In the genomic region with DNA sequence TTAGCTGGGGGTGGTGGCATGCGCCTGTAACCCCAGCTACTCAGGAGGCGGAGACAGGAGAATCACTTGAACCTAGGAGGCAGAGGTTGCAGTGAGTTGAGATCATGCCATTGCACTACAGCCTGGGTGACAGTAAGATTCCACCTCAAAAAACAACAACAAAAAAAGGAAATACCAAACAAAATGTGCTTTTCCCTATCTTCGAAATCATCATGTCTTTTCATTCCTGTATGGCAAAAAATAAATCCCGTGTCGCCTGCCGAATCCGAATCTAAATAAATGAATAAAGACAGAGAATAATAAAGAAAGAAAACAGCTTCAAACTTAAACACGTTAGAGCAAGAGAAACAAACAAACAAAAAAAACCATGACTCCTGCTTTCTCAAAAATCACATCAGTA, we compare ENCODE assay signal across 12 cellular contexts. TPM values are rescaled to one million over a fixed set of nuclear protein-coding genes. Genes with fewer than 3 reads are reported as not detected.
DNase-seq lines count a peak whose midpoint lies in the region; ATAC-seq, FAIRE-seq and TF ChIP-seq lines count a peak whose summit lies in the region.
"Had no signal": no experiment of that assay in that cellular context is flagged by ENCODE, and none has a peak within 500 bp of the region (broad histone marks: within the 10 kb centered on the region; RNA-seq: fewer than 3 reads in every experiment).

No MANE protein-coding gene starts in this region.

- H3K27me3 ChIP-seq in endothelial cell of umbilical vein (ENCODE audit: control insufficient read depth in 2 of 2, insufficient read depth in 2 of 2, low read length in 2 of 2): no peaks in the 10 kb centered on the region
- 0 out of 2 replicates have a peak, but pooled peaks cover 2% of the 10 kb centered on the region for H3K27me3 ChIP-seq in Karpas-422 (ENCODE audit: low read length)
- H3K27me3 ChIP-seq: heart left ventricle had no signal

- H3K4me3 Mint-ChIP-seq in activated CD4-positive, alpha-beta T cell treated with anti-CD3 and anti-CD28 coated beads, Interleukin-2, amount 10 ng/mL, durations not matched to agents 24 days and 14 days: no peak overlapping the region
- no peak overlapping the region for H3K4me3 Mint-ChIP-seq in T-helper 17 cell
- no peak overlapping the region for H3K4me3 Mint-ChIP-seq in stimulated activated naive B cell treated with anti-CD40 and anti-IgM and Interleukin-4, amounts not matched to agents 10 μg/mL and 1 μg/mL and 100 μg/mL, for 72 hours

- no peak overlapping the region for H2AFZ ChIP-seq in endothelial cell of umbilical vein (ENCODE audit: low read depth, low read length)
- no peak overlapping the region for H2AFZ ChIP-seq in Karpas-422 (ENCODE audit: low read length)

- H3K27ac ChIP-seq in endothelial cell of umbilical vein (ENCODE audit: insufficient read depth, low read depth, low read length) (peak overlapping the region; percentile 98), Karpas-422 (ENCODE audit: low read length) (no peak overlapping the region)

- DNase-seq in activated CD4-positive, alpha-beta T cell treated with anti-CD3 and anti-CD28 coated beads, Interleukin-2, amount 10 ng/mL, durations not matched to agents 24 days and 14 days: no peak
- DNase-seq in activated CD4-positive, alpha-beta T cell treated with anti-CD3 and anti-CD28 coated beads for 1 hour: no peak
- DNase-seq in T-helper 17 cell (no peak), endothelial cell of umbilical vein (ENCODE audit: low read depth, low spot score) (peak; percentile 34), HT-29 (ENCODE audit: low spot score) (no peak), Karpas-422 (no peak), C1 segment of cervical spinal cord (lab: John Stamatoyannopoulos, UW) (no peak)
- DNase-seq in stimulated activated naive B cell treated with anti-CD40 and anti-IgM and Interleukin-4, amounts not matched to agents 10 μg/mL and 1 μg/mL and 100 μg/mL, for 72 hours: no peak
- DNase-seq: activated CD4-positive, alpha-beta T cell treated with anti-CD3 and anti-CD28 coated beads for 4 hours; heart left ventricle; SW 1271 had no signal

- ATAC-seq in T-helper 17 cell: no peak
- no peak for ATAC-seq in stimulated activated naive B cell treated with anti-CD40 and anti-IgM and Interleukin-4, amounts not matched to agents 10 μg/mL and 1 μg/mL and 100 μg/mL, for 72 hours (replicated peaks)

- BruUV-seq in endothelial cell of umbilical vein (replicated peaks; lab: Mats Ljungman, UMichigan): no TSS peak

- dilution Hi-C loops in endothelial cell of umbilical vein (cut with MboI; ENCODE audit: extremely low pct_ligation_motif_present, low sequenced_read_pairs): no loop called here

- POLR2A ChIA-PET in endothelial cell of umbilical vein (lab: Charles Lee): no interaction called here

- H3K9ac ChIP-seq in endothelial cell of umbilical vein (replicated peaks; ENCODE audit: extremely low read depth, insufficient read depth, low read length) (peak overlapping the region; percentile 39), Karpas-422 (ENCODE audit: low read length) (no peak overlapping the region)

- no peak for TF ChIP-seq POLR2A in endothelial cell of umbilical vein (IDR thresholded peaks at IDR 0.05; ENCODE audit: low read depth, low read length)

- CTCF ChIA-PET in endothelial cell of umbilical vein (lab: Charles Lee): interaction anchor here (1.5 to 2.1 kb wide), 4 partner anchors 11 to 144 kb away, joined by 3 to 10 read pairs (median 4); no protein-coding TSS in a partner anchor

- no peaks in the 10 kb centered on the region for H3K9me1 ChIP-seq in endothelial cell of umbilical vein (replicated peaks; ENCODE audit: control insufficient read depth, extremely low read depth, insufficient read depth, low read length)

- H3K9me3 ChIP-seq in T-helper 17 cell (ENCODE audit: control insufficient read depth, low read length, poor library complexity, severe bottlenecking) (no peaks in the 10 kb centered on the region), endothelial cell of umbilical vein (replicated peaks; ENCODE audit: control insufficient read depth, insufficient read depth, low read length) (no peaks in the 10 kb centered on the region), Karpas-422 (ENCODE audit: low read length) (no peaks in the 10 kb centered on the region)
- H3K9me3 ChIP-seq: heart left ventricle had no signal

- H3K4me2 ChIP-seq in endothelial cell of umbilical vein (ENCODE audit: insufficient read depth, low read length): peak overlapping the region; percentile 23
- H3K4me2 ChIP-seq in Karpas-422 (ENCODE audit: low read depth, low read length, poor library complexity, severe bottlenecking): no peak overlapping the region

- H4K20me1 ChIP-seq in endothelial cell of umbilical vein (replicated peaks; ENCODE audit: control insufficient read depth, extremely low read depth, insufficient read depth, low read length) (peaks cover 7% of the 10 kb centered on the region), Karpas-422 (ENCODE audit: insufficient read depth, low read depth, low read length) (peaks cover 15% of the 10 kb centered on the region; the same call in 1 of the 2 replicates)

- no peaks in the 10 kb centered on the region for H3K9me3 Mint-ChIP-seq in activated CD4-positive, alpha-beta T cell treated with anti-CD3 and anti-CD28 coated beads, Interleukin-2, amount 10 ng/mL, durations not matched to agents 24 days and 14 days
- no peaks in the 10 kb centered on the region for H3K9me3 Mint-ChIP-seq in stimulated activated naive B cell treated with anti-CD40 and anti-IgM and Interleukin-4, amounts not matched to agents 10 μg/mL and 1 μg/mL and 100 μg/mL, for 72 hours

- H3K27ac Mint-ChIP-seq in activated CD4-positive, alpha-beta T cell treated with anti-CD3 and anti-CD28 coated beads, Interleukin-2, amount 10 ng/mL, durations not matched to agents 24 days and 14 days: peak overlapping the region; percentile 48
- H3K27ac Mint-ChIP-seq in T-helper 17 cell: peak overlapping the region; percentile 87
- H3K27ac Mint-ChIP-seq in stimulated activated naive B cell treated with anti-CD40 and anti-IgM and Interleukin-4, amounts not matched to agents 10 μg/mL and 1 μg/mL and 100 μg/mL, for 72 hours: peak overlapping the region; percentile 20

- H3K36me3 ChIP-seq in endothelial cell of umbilical vein (ENCODE audit: control insufficient read depth in 2 of 2, extremely low read depth in 1 of 2, insufficient read depth in 2 of 2, low read length in 2 of 2): no peaks in the 10 kb centered on the region
- H3K36me3 ChIP-seq in Karpas-422 (ENCODE audit: insufficient read depth, low read length): no peaks in the 10 kb centered on the region
- H3K36me3 ChIP-seq: heart left ventricle had no signal

- intact Hi-C loops in activated CD4-positive, alpha-beta T cell treated with anti-CD3 and anti-CD28 coated beads, Interleukin-2, amount 10 ng/mL, durations not matched to agents 24 days and 14 days (cut with micrococcal nuclease): no loop called here
- intact Hi-C loops in endothelial cell of umbilical vein (cut with micrococcal nuclease): loop anchor here (1.0 kb wide), 1 partner anchor 9 kb away; no protein-coding TSS in a partner anchor

- H3K4me1 ChIP-seq in endothelial cell of umbilical vein (ENCODE audit: control insufficient read depth, extremely low read depth, insufficient read depth, low read length) (peaks cover 58% of the 10 kb centered on the region), Karpas-422 (ENCODE audit: low read length) (peaks cover 6% of the 10 kb centered on the region)

- peaks cover 58% of the 10 kb centered on the region for H3K4me1 Mint-ChIP-seq in activated CD4-positive, alpha-beta T cell treated with anti-CD3 and anti-CD28 coated beads, Interleukin-2, amount 10 ng/mL, durations not matched to agents 24 days and 14 days
- peaks cover 50% of the 10 kb centered on the region for H3K4me1 Mint-ChIP-seq in T-helper 17 cell
- peaks cover 32 to 73% of the 10 kb centered on the region in 2 donors for H3K4me1 Mint-ChIP-seq in stimulated activated naive B cell treated with anti-CD40 and anti-IgM and Interleukin-4, amounts not matched to agents 10 μg/mL and 1 μg/mL and 100 μg/mL, for 72 hours

- no peak for TF ChIP-seq CTCF in endothelial cell of umbilical vein (IDR thresholded peaks at IDR 0.05; ENCODE audit: extremely low read depth in 1 of 2, insufficient read depth in 1 of 2, low read depth in 1 of 2, low read length in 2 of 2)

- no peaks in the 10 kb centered on the region for H3K9me2 ChIP-seq in Karpas-422 (replicated peaks; ENCODE audit: insufficient read depth, low read length)

- H3K27me3 Mint-ChIP-seq in activated CD4-positive, alpha-beta T cell treated with anti-CD3 and anti-CD28 coated beads, Interleukin-2, amount 10 ng/mL, durations not matched to agents 24 days and 14 days: no peaks in the 10 kb centered on the region
- H3K27me3 Mint-ChIP-seq in T-helper 17 cell: no peaks in the 10 kb centered on the region
- H3K27me3 Mint-ChIP-seq in stimulated activated naive B cell treated with anti-CD40 and anti-IgM and Interleukin-4, amounts not matched to agents 10 μg/mL and 1 μg/mL and 100 μg/mL, for 72 hours: no peaks in the 10 kb centered on the region

- H3K4me3 ChIP-seq in endothelial cell of umbilical vein (replicated peaks in 1 of 3; ENCODE audit: insufficient read depth in 1 of 3, low read depth in 1 of 3, low read length in 3 of 3) (no peak overlapping the region), Karpas-422 (ENCODE audit: low read length) (no peak overlapping the region)
- H3K4me3 ChIP-seq: heart left ventricle, skin epidermis had no signal

- no peak for FAIRE-seq in endothelial cell of umbilical vein (lab: Jason Lieb, UNC)

- peaks cover 6% of the 10 kb centered on the region for H3K36me3 Mint-ChIP-seq in activated CD4-positive, alpha-beta T cell treated with anti-CD3 and anti-CD28 coated beads, Interleukin-2, amount 10 ng/mL, durations not matched to agents 24 days and 14 days (ENCODE audit: low read depth)
- no peaks in the 10 kb centered on the region for H3K36me3 Mint-ChIP-seq in T-helper 17 cell (ENCODE audit: low read depth)
- peaks cover 9 to 15% of the 10 kb centered on the region in 2 donors for H3K36me3 Mint-ChIP-seq in stimulated activated naive B cell treated with anti-CD40 and anti-IgM and Interleukin-4, amounts not matched to agents 10 μg/mL and 1 μg/mL and 100 μg/mL, for 72 hours

- H3K79me2 ChIP-seq in endothelial cell of umbilical vein (ENCODE audit: control insufficient read depth, insufficient read depth, low read length) (peaks cover 94% of the 10 kb centered on the region), Karpas-422 (ENCODE audit: low read length) (no peaks in the 10 kb centered on the region)

RNA-seq across cellular contexts. Expression of gene B4GALT5, which starts 11.8 kb away (rescaled TPM):
- total RNA-seq in activated CD4-positive, alpha-beta T cell treated with anti-CD3 and anti-CD28 coated beads, Interleukin-2, amount 10 ng/mL, durations not matched to agents 24 days and 14 days: 39.0 and 39.1 TPM in 2 replicates
- total RNA-seq in T-helper 17 cell (10 to 100 TPM; 17.3 to 19.0 TPM), endothelial cell of umbilical vein (58.5 and 70.1 TPM in 2 replicates)
- polyA plus RNA-seq in endothelial cell of umbilical vein: 51.0 and 54.4 TPM in 2 replicates
- polyA plus RNA-seq in endothelial cell of umbilical vein (2011; cell fraction: cytosol; rRNA removed): 48.8 and 51.0 TPM in 2 replicates
- 28.9 and 29.6 TPM in 2 replicates for polyA plus RNA-seq in endothelial cell of umbilical vein (2011; cell fraction: nucleus; rRNA removed)
- polyA plus RNA-seq in endothelial cell of umbilical vein (2012): 33.3 and 39.7 TPM in 2 replicates
- 80.5 and 82.9 TPM in 2 replicates for polyA minus RNA-seq in endothelial cell of umbilical vein
- 28.1 TPM for polyA minus RNA-seq in endothelial cell of umbilical vein (2011; cell fraction: cytosol; rRNA and poly(A)+ RNA removed)
- polyA minus RNA-seq in endothelial cell of umbilical vein (2011; cell fraction: nucleus; rRNA and poly(A)+ RNA removed): 17.1 and 20.8 TPM in 2 replicates
- total RNA-seq in HT-29 (2014; rRNA removed; shearing (Covaris generic)): 24.1 and 24.5 TPM in 2 replicates
- total RNA-seq in Karpas-422 (2014; rRNA removed; shearing (Covaris generic); ENCODE audit: low replicate concordance): 2.6 and 3.7 TPM in 2 replicates

Comparison
In these comparisons a context has a peak if more than half of its experiments do, and no peak if none do; other contexts are left out.
1. H3K27ac Mint-ChIP-seq: peak in every context shown above with its lines; median percentile 87 in T-helper 17 cell; 48 in activated CD4-positive, alpha-beta T cell treated with anti-CD3 and anti-CD28 coated beads, Interleukin-2, amount 10 ng/mL, durations not matched to agents 24 days and 14 days; 20 in stimulated activated naive B cell treated with anti-CD40 and anti-IgM and Interleukin-4, amounts not matched to agents 10 μg/mL and 1 μg/mL and 100 μg/mL, for 72 hours.